4 cellular contexts compared by ENCODE assay signal in genomic region chr1:30328100-30328370, GRCh38.
"Had no signal": no experiment of that assay in that cellular context is flagged by ENCODE, and none has a peak within 500 bp of the region (broad histone marks: within the 10 kb centered on the region; RNA-seq: fewer than 3 reads in every experiment).

No MANE protein-coding gene starts in this region.

- H3K4me2 ChIP-seq: GM23338 had no signal

- H3K4me3 Mint-ChIP-seq: GM23338, H9 had no signal

- DNase-seq: H9, HCEC 1CT, IMR-90 had no signal

- H3K4me3 ChIP-seq: GM23338 had no signal

- H3K9me3 Mint-ChIP-seq: GM23338, H9 had no signal

- H2AFZ ChIP-seq: GM23338 had no signal

- H3K27ac Mint-ChIP-seq: GM23338, H9 had no signal

- ATAC-seq: GM23338 had no signal
